Comparison of ENCODE assay signal across 19 cellular contexts in genomic region chr15:62485170-62485720, GRCh38.
"Had no signal": no experiment of that assay in that cellular context is flagged by ENCODE, and none has a peak within 500 bp of the region (broad histone marks: within the 10 kb centered on the region; RNA-seq: fewer than 3 reads in every experiment).

No MANE protein-coding gene starts in this region.

- H3K4me3 ChIP-seq: prostate gland, spleen had no signal

- DNase-seq: activated CD4-positive, alpha-beta memory T cell treated with anti-CD3 and anti-CD28 coated beads for 36 hours; activated CD4-positive, alpha-beta T cell treated with anti-CD3 and anti-CD28 coated beads for 48 hours; activated effector memory CD4-positive, alpha-beta T cell treated with anti-CD3 and anti-CD28 coated beads, Interleukin-2, amount 50 U/mL, for 16 hours; activated naive CD4-positive, alpha-beta T cell treated with anti-CD3 and anti-CD28 coated beads, Interleukin-2, amount 10 ng/mL, durations not matched to agents 7 days and 5 days; activated T-cell treated with anti-CD3 and anti-CD28 coated beads, Interleukin-2, amount 50 U/mL, for 72 hours; central memory CD4-positive, alpha-beta T cell; effector memory CD8-positive, alpha-beta T cell; foreskin melanocyte; glutamatergic neuron; hippocampal formation; left ventricle myocardium superior; naive B cell; spleen; stimulated activated CD4-positive, alpha-beta T cell treated with anti-CD3 and anti-CD28 coated beads, Interleukin-4, amount 100 ng/mL, for 24 hours; stimulated activated naive CD4-positive, alpha-beta T cell treated with Interleukin-2 at 50 U/mL for 16 hours had no signal

- H3K36me3 ChIP-seq: prostate gland, spleen had no signal

- H3K27ac Mint-ChIP-seq: activated CD4-positive, alpha-beta memory T cell treated with anti-CD3 and anti-CD28 coated beads for 36 hours; activated naive CD4-positive, alpha-beta T cell treated with anti-CD3 and anti-CD28 coated beads, Interleukin-2, amount 10 ng/mL, durations not matched to agents 7 days and 5 days; activated T-cell treated with anti-CD3 and anti-CD28 coated beads, Interleukin-2, amount 50 U/mL, for 72 hours; effector memory CD8-positive, alpha-beta T cell; naive B cell had no signal

- H3K27me3 ChIP-seq: spleen had no signal

- H3K4me1 Mint-ChIP-seq: activated naive CD4-positive, alpha-beta T cell treated with anti-CD3 and anti-CD28 coated beads, Interleukin-2, amount 10 ng/mL, durations not matched to agents 7 days and 5 days had no signal

- FAIRE-seq: endothelial cell of umbilical vein had no signal

- H3K27me3 Mint-ChIP-seq: brain had no signal

- H3K9me3 Mint-ChIP-seq: activated CD4-positive, alpha-beta memory T cell treated with anti-CD3 and anti-CD28 coated beads for 36 hours; activated naive CD4-positive, alpha-beta T cell treated with anti-CD3 and anti-CD28 coated beads, Interleukin-2, amount 10 ng/mL, durations not matched to agents 7 days and 5 days; activated T-cell treated with anti-CD3 and anti-CD28 coated beads, Interleukin-2, amount 50 U/mL, for 72 hours; effector memory CD8-positive, alpha-beta T cell; naive B cell had no signal

- H3K4me3 Mint-ChIP-seq: activated CD4-positive, alpha-beta memory T cell treated with anti-CD3 and anti-CD28 coated beads for 36 hours; activated naive CD4-positive, alpha-beta T cell treated with anti-CD3 and anti-CD28 coated beads, Interleukin-2, amount 10 ng/mL, durations not matched to agents 7 days and 5 days; activated T-cell treated with anti-CD3 and anti-CD28 coated beads, Interleukin-2, amount 50 U/mL, for 72 hours; brain; effector memory CD8-positive, alpha-beta T cell; naive B cell had no signal

- ATAC-seq: activated T-cell treated with anti-CD3 and anti-CD28 coated beads, Interleukin-2, amount 50 U/mL, for 72 hours; effector memory CD8-positive, alpha-beta T cell; esophagus mucosa; left ventricle myocardium superior had no signal

- H3K27ac ChIP-seq: prostate gland, spleen had no signal

- H3K4me1 ChIP-seq: prostate gland, spleen had no signal

- H3K9me3 ChIP-seq: prostate gland, spleen had no signal

- H3K36me3 Mint-ChIP-seq: activated CD4-positive, alpha-beta memory T cell treated with anti-CD3 and anti-CD28 coated beads for 36 hours; activated naive CD4-positive, alpha-beta T cell treated with anti-CD3 and anti-CD28 coated beads, Interleukin-2, amount 10 ng/mL, durations not matched to agents 7 days and 5 days; brain; naive B cell had no signal
